10 cellular contexts compared by ENCODE assay signal in genomic region chr4:166252487-166253402, GRCh38.
DNase-seq lines count a peak whose midpoint lies in the region; ATAC-seq and TF ChIP-seq lines count a peak whose summit lies in the region.
"Had no signal": no experiment of that assay in that cellular context is flagged by ENCODE, and none has a peak within 500 bp of the region (broad histone marks: within the 10 kb centered on the region; RNA-seq: fewer than 3 reads in every experiment).

No MANE protein-coding gene starts in this region.

- WGBS in smooth muscle cell (ENCODE audit: low lambda C conversion rate) = 75% methylated on average over 4 of the region's 4 CpGs

- no peaks in the 10 kb centered on the region for H3F3A ChIP-seq in smooth muscle cell (ENCODE audit: low read depth)

- H3K9me3 Mint-ChIP-seq in effector memory CD8-positive, alpha-beta T cell = peaks cover 5 to 12% of the 10 kb centered on the region in 2 donors
- H3K9me3 Mint-ChIP-seq: activated CD4-positive, alpha-beta memory T cell treated with anti-CD3 and anti-CD28 coated beads for 36 hours had no signal

- DNase-seq in SIG-M5 treated with dmso at 0.1 percent for 504 hours (lab: John Stamatoyannopoulos, UW; ENCODE audit: unreplicated experiment) (peak; percentile 4), SIG-M5 (lab: John Stamatoyannopoulos, UW) (no peak), NCI-H69 (lab: John Stamatoyannopoulos, UW) (peak; percentile 63), erythroblast (lab: John Stamatoyannopoulos, UW) (peak; percentile 5 to 11), smooth muscle cell (lab: John Stamatoyannopoulos, UW; ENCODE audit: unreplicated experiment) (no peak), tibial artery (no peak), amygdala (lab: John Stamatoyannopoulos, UW) (no peak)
- DNase-seq in effector memory CD8-positive, alpha-beta T cell = no peak
- DNase-seq: activated CD4-positive, alpha-beta memory T cell treated with anti-CD3 and anti-CD28 coated beads for 36 hours had no signal

- H3K27ac ChIP-seq in smooth muscle cell (ENCODE audit: low read depth) = no peak overlapping the region
- no peak overlapping the region for H3K27ac ChIP-seq in tibial artery
- H3K27ac ChIP-seq: HL-60 had no signal

- no peak for TF ChIP-seq POLR2A in erythroblast (IDR thresholded peaks at IDR 0.05; ENCODE audit: low read length)

- H3K27me3 Mint-ChIP-seq in effector memory CD8-positive, alpha-beta T cell = no peaks in the 10 kb centered on the region
- H3K27me3 Mint-ChIP-seq: activated CD4-positive, alpha-beta memory T cell treated with anti-CD3 and anti-CD28 coated beads for 36 hours had no signal

- ATAC-seq in effector memory CD8-positive, alpha-beta T cell (replicated peaks) = no peak

- H3K4me3 Mint-ChIP-seq in effector memory CD8-positive, alpha-beta T cell = no peak overlapping the region
- H3K4me3 Mint-ChIP-seq: activated CD4-positive, alpha-beta memory T cell treated with anti-CD3 and anti-CD28 coated beads for 36 hours had no signal

- TF ChIP-seq CTCF in smooth muscle cell (IDR thresholded peaks at IDR 0.05; ENCODE audit: borderline replicate concordance, insufficient read depth, poor library complexity, severe bottlenecking) (peak; percentile 47), tibial artery (IDR thresholded peaks at IDR 0.05) (peak in 1 of 2 experiments; percentile 10)

- intact Hi-C loops in tibial artery (cut with DNase I; ENCODE audit: low total_unique reads) = no loop called here

- H3K4me1 Mint-ChIP-seq in effector memory CD8-positive, alpha-beta T cell (ENCODE audit: low read depth in 2 of 2) = no peaks in the 10 kb centered on the region

- H3K9me3 ChIP-seq in smooth muscle cell (replicated peaks; ENCODE audit: low read depth) (no peaks in the 10 kb centered on the region), tibial artery (no peaks in the 10 kb centered on the region)

- no peak overlapping the region for H3K27ac Mint-ChIP-seq in effector memory CD8-positive, alpha-beta T cell
- H3K27ac Mint-ChIP-seq: activated CD4-positive, alpha-beta memory T cell treated with anti-CD3 and anti-CD28 coated beads for 36 hours had no signal

- no peak overlapping the region for H3K9ac ChIP-seq in smooth muscle cell (ENCODE audit: low read depth)

- no peak overlapping the region for H3K4me2 ChIP-seq in smooth muscle cell

- H3K4me1 ChIP-seq in smooth muscle cell (ENCODE audit: low read depth) (no peaks in the 10 kb centered on the region), tibial artery (no peaks in the 10 kb centered on the region)

- no peaks in the 10 kb centered on the region for H3K36me3 Mint-ChIP-seq in effector memory CD8-positive, alpha-beta T cell (ENCODE audit: insufficient read depth)
- H3K36me3 Mint-ChIP-seq: activated CD4-positive, alpha-beta memory T cell treated with anti-CD3 and anti-CD28 coated beads for 36 hours had no signal

- no peaks in the 10 kb centered on the region for H3K36me3 ChIP-seq in smooth muscle cell (ENCODE audit: low read depth)
- no peaks in the 10 kb centered on the region for H3K36me3 ChIP-seq in tibial artery

- H2AFZ ChIP-seq in smooth muscle cell (ENCODE audit: low read depth) = no peak overlapping the region

- H4K20me1 ChIP-seq in smooth muscle cell (ENCODE audit: low read depth) = no peaks in the 10 kb centered on the region

- H3K4me3 ChIP-seq in smooth muscle cell (no peak overlapping the region), tibial artery (no peak overlapping the region)

- H3K27me3 ChIP-seq in smooth muscle cell (ENCODE audit: low read depth) (no peaks in the 10 kb centered on the region), tibial artery (no peaks in the 10 kb centered on the region)

- no peaks in the 10 kb centered on the region for H3K79me2 ChIP-seq in smooth muscle cell (ENCODE audit: low read depth)

Comparison
In these comparisons a context has a peak if more than half of its experiments do, and no peak if none do; other contexts are left out.
1. DNase-seq: peak in SIG-M5 treated with dmso at 0.1 percent for 504 hours (single experiment), NCI-H69 (single experiment) and erythroblast (2 of 2); none in SIG-M5 (single experiment), smooth muscle cell (single experiment), tibial artery (0 of 2), amygdala (0 of 56) and effector memory CD8-positive, alpha-beta T cell (0 of 3).